Comparison of ENCODE assay signal across 11 cellular contexts in the genomic region with DNA sequence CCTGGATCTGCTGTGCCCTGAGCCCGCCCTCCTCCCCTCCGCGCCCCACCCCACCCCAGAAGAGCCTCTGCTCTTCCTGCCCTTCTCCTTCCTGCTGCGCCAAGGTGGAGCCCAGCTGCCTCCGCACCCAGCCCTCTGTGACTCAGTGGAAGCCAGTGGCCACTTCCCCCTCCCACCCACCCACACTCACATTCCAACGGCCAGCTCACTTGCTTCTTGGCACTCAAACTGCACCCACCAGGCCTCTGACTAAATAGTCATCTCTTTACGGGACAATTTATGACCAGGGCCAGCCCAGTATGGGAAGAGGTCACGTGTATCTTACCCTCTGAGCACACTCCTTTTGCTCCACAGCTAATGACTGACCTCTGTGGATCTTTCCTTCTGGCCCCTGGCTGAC.
DNase-seq lines count a peak whose midpoint lies in the region; ATAC-seq and TF ChIP-seq lines count a peak whose summit lies in the region.
"Had no signal": no experiment of that assay in that cellular context is flagged by ENCODE, and none has a peak within 500 bp of the region (broad histone marks: within the 10 kb centered on the region; RNA-seq: fewer than 3 reads in every experiment).

No MANE protein-coding gene starts in this region.

- in situ Hi-C loops in GM23248 (cut with MboI), result no loop called here

- H3K27me3 ChIP-seq in GM23248 (replicated peaks; ENCODE audit: insufficient read depth) (no peaks in the 10 kb centered on the region), SJSA1 (replicated peaks) (no peaks in the 10 kb centered on the region)

- peak; percentile 31 for ATAC-seq in stimulated activated effector memory CD8-positive, alpha-beta T cell treated with anti-CD3 and anti-CD28 coated beads, Interleukin-12 subunit alpha, Interleukin-12 subunit beta, amount 100 ng/mL, for 72 hours
- no peak for ATAC-seq in HG02610 (IDR thresholded peaks at IDR 0.05; ENCODE audit: unreplicated experiment)

- no peaks in the 10 kb centered on the region for H4K20me1 ChIP-seq in GM23248 (ENCODE audit: insufficient read depth)

- H3K27ac ChIP-seq in GM23248, result peak overlapping the region; percentile 94
- peak overlapping the region; percentile 81 for H3K27ac ChIP-seq in SJSA1
- H3K27ac ChIP-seq: parathyroid adenoma had no signal

- H3K4me3 Mint-ChIP-seq in stimulated activated effector memory CD8-positive, alpha-beta T cell treated with anti-CD3 and anti-CD28 coated beads, Interleukin-12 subunit alpha, Interleukin-12 subunit beta, amount 100 ng/mL, for 72 hours, result no peak overlapping the region
- H3K4me3 Mint-ChIP-seq: activated T-cell treated with anti-CD3 and anti-CD28 coated beads, Interleukin-2, amount 50 U/mL, for 24 hours had no signal

- TF ChIP-seq CTCF in fibroblast of villous mesenchyme (IDR thresholded peaks at IDR 0.05; ENCODE audit: insufficient read depth, low read depth, low read length), result no peak

- no peak overlapping the region for H3K27ac Mint-ChIP-seq in stimulated activated effector memory CD8-positive, alpha-beta T cell treated with anti-CD3 and anti-CD28 coated beads, Interleukin-12 subunit alpha, Interleukin-12 subunit beta, amount 100 ng/mL, for 72 hours
- H3K27ac Mint-ChIP-seq: activated T-cell treated with anti-CD3 and anti-CD28 coated beads, Interleukin-2, amount 50 U/mL, for 24 hours had no signal

- H3K36me3 Mint-ChIP-seq in stimulated activated effector memory CD8-positive, alpha-beta T cell treated with anti-CD3 and anti-CD28 coated beads, Interleukin-12 subunit alpha, Interleukin-12 subunit beta, amount 100 ng/mL, for 72 hours, result no peaks in the 10 kb centered on the region

- H3K9me3 ChIP-seq in GM23248 (ENCODE audit: low read depth) (no peaks in the 10 kb centered on the region), SJSA1 (replicated peaks) (no peaks in the 10 kb centered on the region)

- 2 to 5% methylated on average over 4 to 8 of the region's 8 CpGs for WGBS in GM23248 (ENCODE audit: low coverage in 1 of 2, low lambda C conversion rate in 2 of 2, missing lambda C conversion rate in 2 of 2), 2 experiments

- peaks cover 43% of the 10 kb centered on the region for H3K4me1 ChIP-seq in GM23248 (ENCODE audit: insufficient read depth)
- peaks cover 46% of the 10 kb centered on the region for H3K4me1 ChIP-seq in SJSA1 (replicated peaks)
- H3K4me1 ChIP-seq: parathyroid adenoma had no signal

- H3K4me3 ChIP-seq in GM23248, result no peak overlapping the region
- H3K4me3 ChIP-seq in SJSA1, result no peak overlapping the region
- no peak overlapping the region for H3K4me3 ChIP-seq in fibroblast of villous mesenchyme (ENCODE audit: low read depth, low read length)

- H3K4me2 ChIP-seq in GM23248 (ENCODE audit: unreplicated experiment), result peak overlapping the region; percentile 63

- no peaks in the 10 kb centered on the region for H3K4me1 Mint-ChIP-seq in stimulated activated effector memory CD8-positive, alpha-beta T cell treated with anti-CD3 and anti-CD28 coated beads, Interleukin-12 subunit alpha, Interleukin-12 subunit beta, amount 100 ng/mL, for 72 hours

- no peaks in the 10 kb centered on the region for H3K9me3 Mint-ChIP-seq in stimulated activated effector memory CD8-positive, alpha-beta T cell treated with anti-CD3 and anti-CD28 coated beads, Interleukin-12 subunit alpha, Interleukin-12 subunit beta, amount 100 ng/mL, for 72 hours
- H3K9me3 Mint-ChIP-seq: activated T-cell treated with anti-CD3 and anti-CD28 coated beads, Interleukin-2, amount 50 U/mL, for 24 hours had no signal

- H3K9ac ChIP-seq in GM23248, result peak overlapping the region; percentile 75
- H3K9ac ChIP-seq: parathyroid adenoma had no signal

- H3K36me3 ChIP-seq in GM23248 (ENCODE audit: low read depth) (no peaks in the 10 kb centered on the region), SJSA1 (no peaks in the 10 kb centered on the region)

- peaks cover 44% of the 10 kb centered on the region for H3F3A ChIP-seq in GM23248 (ENCODE audit: insufficient read depth)

- peak; percentile 98 for DNase-seq in GM23248
- DNase-seq in SJSA1 (ENCODE audit: low read depth in 1 of 2, low spot score in 2 of 2), result peak; percentile 68 to 92
- DNase-seq in fibroblast of villous mesenchyme (ENCODE audit: low read depth), result peak; percentile 71
- DNase-seq in stimulated activated effector memory CD8-positive, alpha-beta T cell treated with anti-CD3 and anti-CD28 coated beads, Interleukin-12 subunit alpha, Interleukin-12 subunit beta, amount 100 ng/mL, for 72 hours (ENCODE audit: low spot score in 2 of 2), result no peak
- no peak for DNase-seq in NCI-H69 (lab: John Stamatoyannopoulos, UW)
- no peak for DNase-seq in activated CD4-positive, CD25-positive, alpha-beta regulatory T cell (lab: John Stamatoyannopoulos, UW)
- no peak for DNase-seq in NCI-H1417 treated with DMSO at 0.1 percent for 48 hours (lab: John Stamatoyannopoulos, UW)
- DNase-seq: activated T-cell treated with anti-CD3 and anti-CD28 coated beads, Interleukin-2, amount 50 U/mL, for 24 hours; SHP77 had no signal

- H3K9me2 ChIP-seq in GM23248 (ENCODE audit: insufficient read depth), result no peaks in the 10 kb centered on the region

- H3K79me2 ChIP-seq in GM23248 (ENCODE audit: insufficient read depth), result no peaks in the 10 kb centered on the region
- H3K79me2 ChIP-seq: parathyroid adenoma had no signal

- H2AFZ ChIP-seq in GM23248, result no peak overlapping the region

Comparison
In these comparisons a context has a peak if more than half of its experiments do, and no peak if none do; other contexts are left out.
1. DNase-seq: peak in GM23248 (single experiment), SJSA1 (2 of 2) and fibroblast of villous mesenchyme (single experiment); none in stimulated activated effector memory CD8-positive, alpha-beta T cell treated with anti-CD3 and anti-CD28 coated beads, Interleukin-12 subunit alpha, Interleukin-12 subunit beta, amount 100 ng/mL, for 72 hours (0 of 2), NCI-H69 (single experiment), activated CD4-positive, CD25-positive, alpha-beta regulatory T cell (0 of 4) and NCI-H1417 treated with DMSO at 0.1 percent for 48 hours (single experiment).